8 cellular contexts compared by ENCODE assay signal in genomic region chr17:1107777-1108559, GRCh38.
DNase-seq lines count a peak whose midpoint lies in the region; ATAC-seq and TF ChIP-seq lines count a peak whose summit lies in the region.

No MANE protein-coding gene starts in this region.

- H3K27ac ChIP-seq in HUES48 (ENCODE audit: low read depth, low read length) (no peak overlapping the region), mammary epithelial cell (ENCODE audit: insufficient read depth, low read depth, low read length) (peak overlapping the region; percentile 54), liver (ENCODE audit: low read depth in 1 of 2, low read length in 2 of 2) (peak overlapping the region in 1 of 2 donors; percentile 2), thyroid gland (peak overlapping the region in 2 of 3 donors; percentile 68 to 83)

- DNase-seq in A172 (ENCODE audit: low spot score) = peak; percentile 66
- peak; percentile 28 for DNase-seq in mammary epithelial cell
- DNase-seq in thyroid gland = no peak
- DNase-seq in stimulated activated CD4-positive, alpha-beta T cell treated with anti-CD3 and anti-CD28 coated beads, Interleukin-1b, Interleukin-23, amount 100 ng/mL, for 48 hours = no peak
- DNase-seq in NCI-H1930 (lab: John Stamatoyannopoulos, UW) = no peak

- TF ChIP-seq CTCF in mammary epithelial cell (conservative IDR thresholded peaks at IDR 0.05 in 1 of 2, IDR thresholded peaks at IDR 0.05 in 1 of 2; ENCODE audit: extremely low read depth in 1 of 2, insufficient read depth in 1 of 2, low read depth in 1 of 2, low read length in 2 of 2) (no peak), liver (IDR thresholded peaks at IDR 0.05; ENCODE audit: low read depth, low read length, missing input control) (no peak), thyroid gland (IDR thresholded peaks at IDR 0.05) (no peak)

- dilution Hi-C loops in mammary epithelial cell (cut with HindIII; ENCODE audit: low sequenced_read_pairs) = no loop called here

- intact Hi-C loops in mammary epithelial cell (cut with micrococcal nuclease) (loop anchor here (5.0 kb wide), 1 partner anchor 46 kb away; no protein-coding TSS in a partner anchor), thyroid gland (cut with DNase I) (no loop called here)

- TF ChIP-seq POLR2A in thyroid gland (IDR thresholded peaks at IDR 0.05) = no peak

- BruUV-seq in mammary epithelial cell (replicated peaks; lab: Mats Ljungman, UMichigan) = no TSS peak

- H2AFZ ChIP-seq in mammary epithelial cell (ENCODE audit: low read depth, low read length) = peak overlapping the region; percentile 91

- H3K9ac ChIP-seq in HUES48 (ENCODE audit: low read depth, low read length) (no peak overlapping the region), mammary epithelial cell (ENCODE audit: insufficient read depth, low read length) (peak overlapping the region; percentile 76), liver (ENCODE audit: low read depth in 1 of 2, low read length in 2 of 2) (no peak overlapping the region)

- CTCF ChIA-PET in mammary epithelial cell (lab: Charles Lee; ENCODE audit: low non-redundant PET) = interaction anchor here (0.5 kb wide), 1 partner anchor 40 kb away, joined by 3 read pairs; no protein-coding TSS in a partner anchor

- H3K4me3 ChIP-seq in HUES48 (ENCODE audit: low read depth, low read length) = peak overlapping the region; percentile 70
- peak overlapping the region; percentile 63 to 75 (median 74) for H3K4me3 ChIP-seq in mammary epithelial cell (replicated peaks in 1 of 3; ENCODE audit: insufficient read depth in 1 of 3, low read depth in 2 of 3, low read length in 3 of 3)
- H3K4me3 ChIP-seq in liver (ENCODE audit: low read depth in 1 of 3, low read length in 3 of 3) = peak overlapping the region in 1 of 3 donors; percentile 60
- H3K4me3 ChIP-seq in thyroid gland (replicated peaks in 1 of 3) = peak overlapping the region; percentile 35 to 60 (median 58)

- no peak for TF ChIP-seq RAD21 in liver (IDR thresholded peaks at IDR 0.05)

- no peaks in the 10 kb centered on the region for H3K9me3 ChIP-seq in HUES48 (ENCODE audit: control insufficient read depth, insufficient read depth, low read length)
- no peaks in the 10 kb centered on the region for H3K9me3 ChIP-seq in mammary epithelial cell (replicated peaks; ENCODE audit: insufficient read depth, low read length)
- no peaks in the 10 kb centered on the region for H3K9me3 ChIP-seq in liver (ENCODE audit: control insufficient read depth in 4 of 4, low read length in 3 of 4)
- H3K9me3 ChIP-seq in thyroid gland = no peaks in the 10 kb centered on the region

- 17% methylated on average over 11 of the region's 25 CpGs for WGBS in mammary epithelial cell (ENCODE audit: low coverage, missing lambda C conversion rate)
- WGBS in liver = 56% methylated on average over 25 of the region's 25 CpGs
- WGBS in thyroid gland, 2 donors = 45 to 61% methylated on average over 13 to 20 of the region's 25 CpGs

- H3K4me2 ChIP-seq in mammary epithelial cell (ENCODE audit: insufficient read depth, low read depth, low read length) = peak overlapping the region; percentile 99

- no peaks in the 10 kb centered on the region for H3K36me3 ChIP-seq in HUES48 (ENCODE audit: control insufficient read depth, insufficient read depth, low read length)
- H3K36me3 ChIP-seq in mammary epithelial cell (ENCODE audit: insufficient read depth, low read length) = peaks cover 2% of the 10 kb centered on the region
- no peaks in the 10 kb centered on the region for H3K36me3 ChIP-seq in liver (ENCODE audit: control insufficient read depth in 4 of 4, insufficient read depth in 3 of 4, low read depth in 1 of 4, low read length in 3 of 4)
- H3K36me3 ChIP-seq in thyroid gland = no peaks in the 10 kb centered on the region

- H3K4me1 ChIP-seq in HUES48 (ENCODE audit: control insufficient read depth, insufficient read depth, low read length) = peaks cover 12% of the 10 kb centered on the region
- H3K4me1 ChIP-seq in mammary epithelial cell (ENCODE audit: insufficient read depth, low read length) = peaks cover 42% of the 10 kb centered on the region
- peaks cover 0 to 18% (median 9%) of the 10 kb centered on the region in 4 donors for H3K4me1 ChIP-seq in liver (ENCODE audit: control insufficient read depth in 4 of 4, insufficient read depth in 4 of 4, low read length in 3 of 4)
- H3K4me1 ChIP-seq in thyroid gland = peaks cover 11 to 42% of the 10 kb centered on the region in 2 donors

- H4K20me1 ChIP-seq in mammary epithelial cell (ENCODE audit: insufficient read depth, low read length) = no peaks in the 10 kb centered on the region

- no peak for ATAC-seq in GM18502 (IDR thresholded peaks at IDR 0.05; ENCODE audit: poor library complexity, unreplicated experiment)

- H3K27me3 ChIP-seq in HUES48 (ENCODE audit: control insufficient read depth, insufficient read depth, low read length) (peaks cover 10% of the 10 kb centered on the region; the same call in 1 of the 2 replicates), mammary epithelial cell (ENCODE audit: insufficient read depth, low read length) (no peaks in the 10 kb centered on the region), liver (ENCODE audit: control insufficient read depth in 4 of 4, insufficient read depth in 4 of 4, low read length in 3 of 4) (peaks cover 0 to 3% (median 0%) of the 10 kb centered on the region in 4 donors), thyroid gland (no peaks in the 10 kb centered on the region)

- H3K79me2 ChIP-seq in mammary epithelial cell (ENCODE audit: insufficient read depth, low read length) = peaks cover 52% of the 10 kb centered on the region

- in situ Hi-C loops in mammary epithelial cell (cut with MboI; ENCODE audit: low sequenced_read_pairs in 2 of 2) = no loop called here

TF ChIP-seq in liver, 16 proteins besides CTCF, POLR2A, EP300 and RAD21:
- TF ChIP-seq NR2F2 (IDR thresholded peaks at IDR 0.05) = peak; percentile 46
- TF ChIP-seq JUND (IDR thresholded peaks at IDR 0.05) = no peak

Comparison
In these comparisons a context has a peak if more than half of its experiments do, and no peak if none do; other contexts are left out.
1. DNase-seq: peak in A172 (single experiment) and mammary epithelial cell (single experiment); none in thyroid gland (0 of 2), stimulated activated CD4-positive, alpha-beta T cell treated with anti-CD3 and anti-CD28 coated beads, Interleukin-1b, Interleukin-23, amount 100 ng/mL, for 48 hours (single experiment) and NCI-H1930 (0 of 2).